ENCODE assay signal across 7 cellular contexts in the genomic region with DNA sequence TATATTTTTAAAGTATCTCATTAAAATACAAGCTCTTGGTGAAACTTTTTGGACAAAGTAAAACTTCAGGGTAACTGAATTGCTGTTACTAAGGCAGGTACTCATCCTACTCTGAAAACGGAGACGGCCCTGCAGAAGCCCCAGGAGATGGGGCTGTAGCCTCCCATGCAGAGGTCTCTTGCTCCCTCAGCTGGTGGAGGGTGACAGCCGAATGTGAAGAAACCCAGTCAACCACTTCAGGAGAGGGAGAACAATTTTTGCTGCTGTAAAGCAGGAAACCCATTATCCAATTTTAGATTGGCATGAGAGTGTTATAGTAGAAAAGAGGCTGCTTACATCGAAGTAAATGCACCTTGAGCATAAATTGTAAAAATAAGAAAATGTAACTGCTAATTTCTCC.
A peak's percentile ranks its signal among the peaks of the same experiment; 100 is the strongest.
DNase-seq lines count a peak whose midpoint lies in the region; ATAC-seq, FAIRE-seq and TF ChIP-seq lines count a peak whose summit lies in the region.
"Not testable (repeated sequence)": the region's sequence is repeated elsewhere in the genome, so short reads cannot be mapped to it uniquely, and the experiment has no call there.

No MANE protein-coding gene starts in this region.

- H3K36me3 Mint-ChIP-seq in WTC11; endothelial cell (ENCODE audit: low read depth, unreplicated experiment); memory B cell: not testable (repeated sequence)

- H3K27me3 Mint-ChIP-seq in WTC11 (ENCODE audit: low read depth); endothelial cell (ENCODE audit: unreplicated experiment); memory B cell: not testable (repeated sequence)

- H3K4me1 Mint-ChIP-seq in WTC11 = peaks cover 13% of the 10 kb centered on the region
- H3K4me1 Mint-ChIP-seq in endothelial cell (ENCODE audit: unreplicated experiment); memory B cell: not testable (repeated sequence)

- H3K4me3 Mint-ChIP-seq in WTC11; endothelial cell (ENCODE audit: unreplicated experiment); memory B cell: not testable (repeated sequence)

- peak; percentile 73 for FAIRE-seq in G401.6 (lab: Jason Lieb, UNC)

- H3K27ac Mint-ChIP-seq in WTC11; endothelial cell (ENCODE audit: unreplicated experiment); memory B cell: not testable (repeated sequence)

- POLR2A ChIA-PET in WTC11 (lab: Charles Lee) = not testable (repeated sequence)

- TF ChIP-seq CTCF in WTC11 (IDR thresholded peaks at IDR 0.05); endothelial cell (IDR thresholded peaks at IDR 0.05; ENCODE audit: unreplicated experiment): not testable (repeated sequence)

- not testable (repeated sequence) for H3K9me3 Mint-ChIP-seq in WTC11; endothelial cell (ENCODE audit: unreplicated experiment); memory B cell

- DNase-seq in NCI-H1436 (lab: John Stamatoyannopoulos, UW) (peak; percentile 6), NOMO-1 treated with DMSO at 0.1 percent for 48 hours (lab: John Stamatoyannopoulos, UW; ENCODE audit: unreplicated experiment) (peak; percentile 15), WTC11 (ENCODE audit: low spot score) (peak; percentile 57), endothelial cell (ENCODE audit: low spot score) (peak; percentile 47)
- DNase-seq in memory B cell (ENCODE audit: low spot score in 2 of 2) = not testable (repeated sequence)

- CTCF ChIA-PET in WTC11 (lab: Charles Lee) = not testable (repeated sequence)

- ATAC-seq in HG02885 (IDR thresholded peaks at IDR 0.05; ENCODE audit: poor library complexity, unreplicated experiment) = peak; percentile 82
- peak; percentile 99 for ATAC-seq in WTC11
- peak; percentile 69 for ATAC-seq in memory B cell (ENCODE audit: low read depth)
